Comparison of ENCODE assay signal across 12 cellular contexts in genomic region chr16:4376820-4377572, GRCh38. TPM values are rescaled to one million over a fixed set of nuclear protein-coding genes. Genes with fewer than 3 reads are reported as not detected.
DNase-seq lines count a peak whose midpoint lies in the region; ATAC-seq and TF ChIP-seq lines count a peak whose summit lies in the region.
"Had no signal": no experiment of that assay in that cellular context is flagged by ENCODE, and none has a peak within 500 bp of the region (broad histone marks: within the 10 kb centered on the region; RNA-seq: fewer than 3 reads in every experiment).

No MANE protein-coding gene starts in this region.

- H3K27me3 ChIP-seq in HUES6 (ENCODE audit: control insufficient read depth, insufficient read depth, low read length) (no peaks in the 10 kb centered on the region), mesendoderm (ENCODE audit: insufficient read depth, low read length, poor library complexity) (no peaks in the 10 kb centered on the region), tibial artery (no peaks in the 10 kb centered on the region)

- peak overlapping the region; percentile 31; the same call in 1 of the 2 replicates for H3K27ac ChIP-seq in HUES6 (ENCODE audit: low read depth, low read length)
- peak overlapping the region; percentile 93 to 98 for H3K27ac ChIP-seq in coronary artery
- H3K27ac ChIP-seq in mesendoderm (ENCODE audit: low read depth, low read length): peak overlapping the region; percentile 7
- peak overlapping the region; percentile 92 to 93 for H3K27ac ChIP-seq in tibial artery

- H3K36me3 ChIP-seq in HUES6 (ENCODE audit: control insufficient read depth, insufficient read depth, low read length): peaks cover 6% of the 10 kb centered on the region
- H3K36me3 ChIP-seq in mesendoderm (ENCODE audit: control insufficient read depth, insufficient read depth, low read length): no peaks in the 10 kb centered on the region
- H3K36me3 ChIP-seq in tibial artery: peaks cover 7 to 30% (median 22%) of the 10 kb centered on the region in 3 donors

- H3K4me1 ChIP-seq in HUES6 (ENCODE audit: control insufficient read depth, insufficient read depth, low read length): peaks cover 69% of the 10 kb centered on the region
- H3K4me1 ChIP-seq in mesendoderm (ENCODE audit: control insufficient read depth, low read depth, low read length): peaks cover 24% of the 10 kb centered on the region
- peaks cover 13 to 97% (median 74%) of the 10 kb centered on the region in 4 donors for H3K4me1 ChIP-seq in tibial artery

- peak overlapping the region; percentile 51 for H2AK5ac ChIP-seq in mesendoderm (ENCODE audit: low read length)

- peak overlapping the region; percentile 5 for H3K18ac ChIP-seq in mesendoderm (ENCODE audit: low read length)

- H3K79me2 ChIP-seq in mesendoderm (ENCODE audit: control insufficient read depth, insufficient read depth, low read length): no peaks in the 10 kb centered on the region

- H3K56ac ChIP-seq in mesendoderm (ENCODE audit: low read length): peak overlapping the region; percentile 75

- H3K4me3 ChIP-seq in HUES6 (ENCODE audit: low read depth, low read length): no peak overlapping the region
- H3K4me3 ChIP-seq in coronary artery: peak overlapping the region; percentile 95
- no peak overlapping the region for H3K4me3 ChIP-seq in mesendoderm (ENCODE audit: low read length)
- peak overlapping the region; percentile 61 to 97 for H3K4me3 ChIP-seq in tibial artery

- H3K79me1 ChIP-seq in mesendoderm (ENCODE audit: low read length): peaks cover 2% of the 10 kb centered on the region

- H3K9ac ChIP-seq in HUES6 (ENCODE audit: low read length) (peak overlapping the region; percentile 38), mesendoderm (ENCODE audit: low read length) (peak overlapping the region; percentile 24)

- intact Hi-C loops in tibial artery (cut with DNase I; ENCODE audit: low total_unique reads): no loop called here

- H2BK15ac ChIP-seq in mesendoderm (replicated peaks; ENCODE audit: low read depth): no peak overlapping the region

- no peak overlapping the region for H2BK120ac ChIP-seq in mesendoderm (ENCODE audit: low read depth, low read length)

- DNase-seq in coronary artery (ENCODE audit: low spot score): no peak
- DNase-seq in mesendoderm: peak; percentile 72
- peak in 1 of 2 donors; percentile 82 for DNase-seq in tibial artery
- DNase-seq in GM10266 (ENCODE audit: extremely low spot score): no peak
- DNase-seq: activated B cell treated with CpG ODN at 0.5 μM for 24 hours, DND-41, NCI-H1417 treated with DMSO at 0.1 percent for 48 hours, small intestine had no signal

- peak overlapping the region; percentile 97 for H3K23ac ChIP-seq in mesendoderm (ENCODE audit: low read length)

- H3K4me2 ChIP-seq in mesendoderm (ENCODE audit: low read length): no peak overlapping the region

- H3K9me3 ChIP-seq in HUES6 (ENCODE audit: control insufficient read depth, insufficient read depth, low read depth, low read length): no peaks in the 10 kb centered on the region
- H3K9me3 ChIP-seq in tibial artery: no peaks in the 10 kb centered on the region

- ATAC-seq in GM21367 (IDR thresholded peaks at IDR 0.05; ENCODE audit: unreplicated experiment) (no peak), HG03139 (IDR thresholded peaks at IDR 0.05; ENCODE audit: unreplicated experiment) (no peak)
- ATAC-seq: left colon had no signal

- WGBS in mesendoderm (ENCODE audit: extremely low coverage, insufficient coverage, low lambda C conversion rate): no CpG with 5 or more reads among the region's 28 CpGs

- peak overlapping the region; percentile 22 for H3K4ac ChIP-seq in mesendoderm (ENCODE audit: low read depth, low read length)

- peak overlapping the region; percentile 50 for H2BK5ac ChIP-seq in mesendoderm (ENCODE audit: low read length)

- TF ChIP-seq CTCF in coronary artery (IDR thresholded peaks at IDR 0.05) (no peak), tibial artery (IDR thresholded peaks at IDR 0.05) (no peak), GM10266 (IDR thresholded peaks at IDR 0.05; ENCODE audit: control insufficient read depth, insufficient read depth, low read depth, missing control alignments) (no peak)

- no peak overlapping the region for H4K5ac ChIP-seq in mesendoderm (ENCODE audit: low read length)

- H4K8ac ChIP-seq in mesendoderm (ENCODE audit: low read depth, low read length): no peak overlapping the region

RNA-seq across cellular contexts. Expression of gene VASN, which starts 5.3 kb away (rescaled TPM):
- polyA plus RNA-seq in mesendoderm (2013, experiment 1 of 2): 6.4 TPM
- 6.5 TPM for polyA plus RNA-seq in mesendoderm (2013, experiment 2 of 2)

RNA-seq across cellular contexts. Expression of gene PAM16, which starts 25.9 kb away (rescaled TPM):
- 140 TPM for polyA plus RNA-seq in mesendoderm (2013, experiment 1 of 2)
- 140 TPM for polyA plus RNA-seq in mesendoderm (2013, experiment 2 of 2)

RNA-seq across cellular contexts. Expression of gene CORO7, which starts 39.4 kb away (rescaled TPM):
- 8.8 TPM for polyA plus RNA-seq in mesendoderm (2013, experiment 1 of 2)
- polyA plus RNA-seq in mesendoderm (2013, experiment 2 of 2): 9.0 TPM

RNA-seq across cellular contexts. Expression of gene DNAJA3, which starts 48.7 kb away (rescaled TPM):
- 53.2 TPM for polyA plus RNA-seq in mesendoderm (2013, experiment 1 of 2)
- 52.7 TPM for polyA plus RNA-seq in mesendoderm (2013, experiment 2 of 2)

Comparison
In these comparisons a context has a peak if more than half of its experiments do, and no peak if none do; other contexts are left out.
1. H3K27ac ChIP-seq: peak in every context shown above with its lines; median percentile 96 in coronary artery; 92 in tibial artery; 31 in HUES6; 7 in mesendoderm.
2. H3K4me3 ChIP-seq: peak in coronary artery (single experiment) and tibial artery (2 of 2); none in HUES6 (single experiment) and mesendoderm (single experiment).